ENCODE assay signal across 1 cellular context in the genomic region with DNA sequence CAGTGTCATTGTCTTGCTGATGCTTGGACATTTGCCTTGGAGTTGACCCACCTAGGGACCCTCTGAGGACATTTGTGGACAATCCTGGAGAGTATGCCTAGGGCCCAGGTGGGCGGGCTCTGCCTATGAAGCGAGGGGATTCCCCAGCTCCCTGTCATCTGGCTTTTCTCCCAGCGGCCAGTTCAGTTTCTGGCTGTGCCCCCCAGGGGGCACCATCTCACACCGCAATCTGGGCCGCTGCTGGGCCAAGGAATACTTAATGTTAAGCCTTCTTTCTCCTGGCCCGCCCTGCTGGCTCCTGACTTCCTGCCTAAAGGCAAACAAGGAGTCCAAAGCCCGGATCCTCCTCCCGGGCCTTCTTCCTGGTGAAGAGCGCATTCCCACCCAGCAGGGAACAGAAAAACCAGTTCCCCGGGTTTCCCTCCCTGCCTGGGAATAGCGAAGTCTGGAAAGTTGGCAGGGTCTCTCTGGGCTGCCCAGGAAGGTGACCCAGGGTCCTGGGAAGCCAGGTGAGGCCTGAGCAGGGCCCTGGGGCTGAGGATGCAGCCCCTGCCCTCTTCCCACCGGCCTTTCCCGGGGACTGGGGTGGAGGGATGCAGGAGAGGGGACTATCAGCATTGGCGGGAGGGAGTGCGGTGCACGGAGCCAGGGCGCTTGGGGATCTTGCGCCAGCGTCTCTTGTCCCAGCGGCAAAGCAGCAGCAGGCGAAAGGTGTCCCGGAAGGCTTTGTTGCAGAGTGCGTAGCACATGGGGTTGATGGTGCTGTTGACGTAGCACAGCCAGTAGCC.
A peak's percentile ranks its signal among the peaks of the same experiment; 100 is the strongest.
TF ChIP-seq lines count a peak whose summit lies in the region.

No MANE protein-coding gene starts in this region.

TF ChIP-seq in H1, 55 proteins besides CTCF, POLR2A, EP300 and RAD21 (continued from another document):
- TF ChIP-seq CREB1 (IDR thresholded peaks at IDR 0.05): peak; percentile 5; the same call in 1 of the 2 replicates
